Comparison of ENCODE assay signal across 8 cellular contexts in genomic region chr2:233053928-233054774, GRCh38. TPM values are rescaled to one million over a fixed set of nuclear protein-coding genes. Genes with fewer than 3 reads are reported as not detected.
DNase-seq lines count a peak whose midpoint lies in the region; ATAC-seq and TF ChIP-seq lines count a peak whose summit lies in the region.

No MANE protein-coding gene starts in this region.

- H3K27me3 Mint-ChIP-seq in activated T-cell treated with anti-CD3 and anti-CD28 coated beads, Interleukin-2, amount 50 U/mL, for 24 hours: no peaks in the 10 kb centered on the region
- H3K27me3 Mint-ChIP-seq in type B pancreatic cell: peaks cover 57% of the 10 kb centered on the region

- H3K4me3 Mint-ChIP-seq in activated T-cell treated with anti-CD3 and anti-CD28 coated beads, Interleukin-2, amount 50 U/mL, for 24 hours: no peak overlapping the region
- H3K4me3 Mint-ChIP-seq in type B pancreatic cell: no peak overlapping the region

- peaks cover 11% of the 10 kb centered on the region for H3K4me1 Mint-ChIP-seq in activated T-cell treated with anti-CD3 and anti-CD28 coated beads, Interleukin-2, amount 50 U/mL, for 24 hours (ENCODE audit: low read depth)
- H3K4me1 Mint-ChIP-seq in type B pancreatic cell (ENCODE audit: unreplicated experiment): peaks cover 9% of the 10 kb centered on the region

- H3K4me2 ChIP-seq in OCI-LY3 (ENCODE audit: low read length): peak overlapping the region; percentile 91

- DNase-seq in CD1c-positive myeloid dendritic cell (ENCODE audit: extremely low spot score) (peak; percentile 70), fibroblast of peridontal ligament (ENCODE audit: extremely low read depth) (peak; percentile 13), ovary (peak in 2 of 5 donors; percentile 44 to 50), type B pancreatic cell (ENCODE audit: extremely low spot score, unreplicated experiment) (no peak)
- peak; percentile 85 for DNase-seq in activated T-cell treated with anti-CD3 and anti-CD28 coated beads, Interleukin-2, amount 50 U/mL, for 24 hours

- no peaks in the 10 kb centered on the region for H4K20me1 ChIP-seq in OCI-LY3 (ENCODE audit: insufficient read depth, low read length)

- WGBS in ovary, 3 donors: 21 to 29% (median 22%) methylated on average over 22 of the region's 22 CpGs

- no peak overlapping the region for H3K27ac Mint-ChIP-seq in activated T-cell treated with anti-CD3 and anti-CD28 coated beads, Interleukin-2, amount 50 U/mL, for 24 hours
- H3K27ac Mint-ChIP-seq in type B pancreatic cell: no peak overlapping the region

- H3K9me3 Mint-ChIP-seq in activated T-cell treated with anti-CD3 and anti-CD28 coated beads, Interleukin-2, amount 50 U/mL, for 24 hours: no peaks in the 10 kb centered on the region
- no peaks in the 10 kb centered on the region for H3K9me3 Mint-ChIP-seq in type B pancreatic cell

- no peaks in the 10 kb centered on the region for H3K36me3 Mint-ChIP-seq in activated T-cell treated with anti-CD3 and anti-CD28 coated beads, Interleukin-2, amount 50 U/mL, for 24 hours (ENCODE audit: low read depth)
- no peaks in the 10 kb centered on the region for H3K36me3 Mint-ChIP-seq in type B pancreatic cell

- no peak for TF ChIP-seq EP300 in ovary (IDR thresholded peaks at IDR 0.05)

- TF ChIP-seq CTCF in OCI-LY3 (IDR thresholded peaks at IDR 0.05; ENCODE audit: low read depth, low read length) (peak; percentile 89), ovary (IDR thresholded peaks at IDR 0.05) (peak in 2 of 3 donors; percentile 13 to 26), type B pancreatic cell (conservative IDR thresholded peaks at IDR 0.05) (peak; percentile 98)

- peaks cover 7% of the 10 kb centered on the region for H3K4me1 ChIP-seq in OCI-LY3 (ENCODE audit: low read length)
- no peaks in the 10 kb centered on the region for H3K4me1 ChIP-seq in ovary (ENCODE audit: insufficient read depth)

- H3K9ac ChIP-seq in OCI-LY3 (ENCODE audit: low read length): no peak overlapping the region

- peak overlapping the region; percentile 93 for H2AFZ ChIP-seq in OCI-LY3 (ENCODE audit: low read depth, low read length)

- intact Hi-C loops in ovary (cut with DNase I): no loop called here

- H3K27ac ChIP-seq in OCI-LY3 (ENCODE audit: low read length) (no peak overlapping the region), ovary (no peak overlapping the region)

- peaks cover under 1% of the 10 kb centered on the region for H3K79me2 ChIP-seq in OCI-LY3 (ENCODE audit: low read length)

- H3K9me3 ChIP-seq in OCI-LY3 (ENCODE audit: insufficient read depth, low read length) (no peaks in the 10 kb centered on the region), ovary (no peaks in the 10 kb centered on the region)

- H3K36me3 ChIP-seq in OCI-LY3 (replicated peaks; ENCODE audit: low read depth, low read length) (no peaks in the 10 kb centered on the region), ovary (no peaks in the 10 kb centered on the region)

- ATAC-seq in GM21723 (IDR thresholded peaks at IDR 0.05; ENCODE audit: unreplicated experiment) (peak; percentile 63), GM19463 (IDR thresholded peaks at IDR 0.05; ENCODE audit: unreplicated experiment) (no peak)

- TF ChIP-seq POLR2A in ovary (IDR thresholded peaks at IDR 0.05): no peak

- H3K4me3 ChIP-seq in OCI-LY3 (ENCODE audit: low read length) (peak overlapping the region; percentile 59), ovary (no peak overlapping the region)

- H3K27me3 ChIP-seq in OCI-LY3 (ENCODE audit: low read depth, low read length): 0 out of 2 replicates have a peak, but pooled peaks cover 3% of the 10 kb centered on the region
- no peaks in the 10 kb centered on the region for H3K27me3 ChIP-seq in ovary

RNA-seq across cellular contexts. Expression of gene INPP5D, which starts 6.0 kb away (rescaled TPM):
- total RNA-seq in ovary (10 to 100 TPM in 1 of 7 donors, 1 to 10 TPM in 6; 4.1 to 11.4 (median 7.7) TPM), type B pancreatic cell (ENCODE audit: low replicate concordance) (18.3 and 40.8 TPM in 2 replicates)
- polyA plus RNA-seq in ovary: 10 to 100 TPM in 1 of 2 donors, 1 to 10 TPM in 1; 4.3 to 14.4 TPM

RNA-seq across cellular contexts. Expression of gene NEU2, which starts 21.7 kb away (rescaled TPM):
- total RNA-seq in ovary: not detected
- polyA plus RNA-seq in ovary: not detected
- total RNA-seq in type B pancreatic cell (ENCODE audit: low replicate concordance): 0.33 TPM in 1 of 2 replicates, not detected in the other

RNA-seq across cellular contexts. Expression of gene NGEF, which starts 41.1 kb away (rescaled TPM):
- 1 to 10 TPM in 4 of 7 donors, under 1 TPM in 3; 0.18 to 3.1 (median 1.1) TPM for total RNA-seq in ovary
- polyA plus RNA-seq in ovary: under 1 TPM; 0.53 to 0.62 TPM
- 20.7 and 77.3 TPM in 2 replicates for total RNA-seq in type B pancreatic cell (ENCODE audit: low replicate concordance)

Comparison
In these comparisons a context has a peak if more than half of its experiments do, and no peak if none do; other contexts are left out.
1. CTCF ChIP-seq: peak in every context shown above with its lines; median percentile 98 in type B pancreatic cell; 89 in OCI-LY3; 20 in ovary.